In the genomic region with DNA sequence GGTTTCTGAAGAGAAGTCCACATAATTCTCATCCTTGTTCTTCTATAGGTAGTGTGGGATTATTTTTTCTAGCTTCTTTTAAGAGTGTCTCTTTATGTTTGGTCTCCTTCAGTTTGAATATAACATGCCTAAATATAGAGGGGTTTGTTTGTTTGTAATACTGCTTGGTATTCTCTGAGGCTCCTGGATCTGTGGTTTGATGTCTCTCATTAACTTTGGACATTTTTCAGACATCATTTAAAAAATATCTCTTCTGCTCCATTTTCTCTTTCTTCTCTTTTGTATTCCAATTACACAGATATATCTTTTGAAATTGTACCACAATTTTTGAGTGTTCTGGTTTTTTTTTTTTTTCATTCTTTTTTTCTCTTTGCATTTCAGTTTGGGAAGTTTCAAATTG, we compare ENCODE assay signal across 17 cellular contexts.
DNase-seq lines count a peak whose midpoint lies in the region; ATAC-seq and TF ChIP-seq lines count a peak whose summit lies in the region.
"Had no signal": no experiment of that assay in that cellular context is flagged by ENCODE, and none has a peak within 500 bp of the region (broad histone marks: within the 10 kb centered on the region; RNA-seq: fewer than 3 reads in every experiment).

No MANE protein-coding gene starts in this region.

- H3K27ac Mint-ChIP-seq in stimulated activated naive B cell treated with anti-CD40 and anti-IgM and Interleukin-4, amounts not matched to agents 10 μg/mL and 1 μg/mL and 100 μg/mL, for 72 hours: peak overlapping the region; percentile 15
- H3K27ac Mint-ChIP-seq: B cell; CD4-positive, alpha-beta T cell; CD8-positive, alpha-beta T cell had no signal

- H3K18ac ChIP-seq in mesendoderm (ENCODE audit: low read length): no peak overlapping the region

- H3K4me1 Mint-ChIP-seq in stimulated activated naive B cell treated with anti-CD40 and anti-IgM and Interleukin-4, amounts not matched to agents 10 μg/mL and 1 μg/mL and 100 μg/mL, for 72 hours: no peaks in the 10 kb centered on the region
- H3K4me1 Mint-ChIP-seq: B cell had no signal

- H4K5ac ChIP-seq in mesendoderm (ENCODE audit: low read length): no peak overlapping the region

- no peaks in the 10 kb centered on the region; a peak in 2 of 3 replicates for H3K36me3 ChIP-seq in HEK293 (ENCODE audit: control insufficient read depth in 2 of 2, insufficient read depth in 1 of 2, low read length in 2 of 2)
- H3K36me3 ChIP-seq in adipocyte (ENCODE audit: control insufficient read depth, insufficient read depth, low read length, severe bottlenecking): no peaks in the 10 kb centered on the region
- no peaks in the 10 kb centered on the region for H3K36me3 ChIP-seq in mesendoderm (ENCODE audit: control insufficient read depth, insufficient read depth, low read length)

- no peaks in the 10 kb centered on the region for H3K27me3 Mint-ChIP-seq in stimulated activated naive B cell treated with anti-CD40 and anti-IgM and Interleukin-4, amounts not matched to agents 10 μg/mL and 1 μg/mL and 100 μg/mL, for 72 hours

- H3K9me3 Mint-ChIP-seq in stimulated activated naive B cell treated with anti-CD40 and anti-IgM and Interleukin-4, amounts not matched to agents 10 μg/mL and 1 μg/mL and 100 μg/mL, for 72 hours: peaks cover 5 to 6% of the 10 kb centered on the region in 2 donors

- no peak overlapping the region for H3K23ac ChIP-seq in mesendoderm (ENCODE audit: low read length)

- no peak overlapping the region for H3K9ac ChIP-seq in adipocyte (ENCODE audit: low read length)
- H3K9ac ChIP-seq in mesendoderm (ENCODE audit: low read length): no peak overlapping the region
- H3K9ac ChIP-seq: BLaER1 treated with 17β-estradiol and CSF1 and Interleukin-3, amounts not matched to agents 10 nM and 100 nM had no signal

- CTCF ChIA-PET in HEK293 (lab: Yijun Ruan, JAX): interaction anchor here (0.6 to 0.9 kb wide), 2 partner anchors 51 to 218 kb away, joined by 3 to 5 read pairs; no protein-coding TSS in a partner anchor

- DNase-seq in adipocyte (ENCODE audit: low read depth) (no peak), dorsolateral prefrontal cortex (no peak), NOMO-1 treated with dmso at 0.1 percent for 144 hours (lab: John Stamatoyannopoulos, UW; ENCODE audit: unreplicated experiment) (no peak), mesendoderm (no peak)
- no peak for DNase-seq in stimulated activated naive B cell treated with anti-CD40 and anti-IgM and Interleukin-4, amounts not matched to agents 10 μg/mL and 1 μg/mL and 100 μg/mL, for 72 hours
- DNase-seq: 8988T; AML-193; Caco-2; Calu3; CD4-positive, alpha-beta T cell; CD8-positive, alpha-beta T cell; DMS79 treated with DMSO at 0.1 percent for 48 hours; GF-D8 had no signal

- H3K4me2 ChIP-seq in mesendoderm (ENCODE audit: low read length): no peak overlapping the region
- H3K4me2 ChIP-seq: BLaER1 treated with 17β-estradiol and CSF1 and Interleukin-3, amounts not matched to agents 10 nM and 100 nM had no signal

- no peak for TF ChIP-seq CTCF in HEK293 (tag by site-specific recombination; IDR thresholded peaks at IDR 0.05)
- no peak for TF ChIP-seq CTCF in dorsolateral prefrontal cortex (IDR thresholded peaks at IDR 0.05 in 54 of 56, conservative IDR thresholded peaks at IDR 0.05 in 2 of 56; ENCODE audit: low read depth in 1 of 56, partially characterized antibody in 56 of 56)

- H2BK15ac ChIP-seq in mesendoderm (replicated peaks; ENCODE audit: low read depth): no peak overlapping the region

- H2BK5ac ChIP-seq in mesendoderm (ENCODE audit: low read length): no peak overlapping the region

- H3K4me3 ChIP-seq in HEK293 (ENCODE audit: low read depth, low read length) (no peak overlapping the region), adipocyte (ENCODE audit: low read length) (peak overlapping the region; percentile 52), dorsolateral prefrontal cortex (no peak overlapping the region), mesendoderm (ENCODE audit: low read length) (no peak overlapping the region)
- H3K4me3 ChIP-seq: BLaER1 treated with 17β-estradiol and CSF1 and Interleukin-3, amounts not matched to agents 10 nM and 100 nM had no signal

- ATAC-seq in stimulated activated naive B cell treated with anti-CD40 and anti-IgM and Interleukin-4, amounts not matched to agents 10 μg/mL and 1 μg/mL and 100 μg/mL, for 72 hours (replicated peaks): no peak
- ATAC-seq: CD8-positive, alpha-beta T cell had no signal

- POLR2A ChIA-PET in HEK293 (lab: Yijun Ruan, JAX): no interaction called here

- H3K36me3 Mint-ChIP-seq in stimulated activated naive B cell treated with anti-CD40 and anti-IgM and Interleukin-4, amounts not matched to agents 10 μg/mL and 1 μg/mL and 100 μg/mL, for 72 hours: no peaks in the 10 kb centered on the region
- H3K36me3 Mint-ChIP-seq: CD8-positive, alpha-beta T cell had no signal

- no peak overlapping the region for H2AK5ac ChIP-seq in mesendoderm (ENCODE audit: low read length)

- H3K4me1 ChIP-seq in HEK293 (ENCODE audit: control insufficient read depth, insufficient read depth, low read length) (no peaks in the 10 kb centered on the region), adipocyte (ENCODE audit: control insufficient read depth, insufficient read depth, low read length) (peaks cover 28% of the 10 kb centered on the region), mesendoderm (ENCODE audit: control insufficient read depth, low read depth, low read length) (no peaks in the 10 kb centered on the region)
- H3K4me1 ChIP-seq: Caco-2 had no signal

- H3K9me3 ChIP-seq in HEK293 (ENCODE audit: control insufficient read depth, insufficient read depth, low read depth, low read length): no peaks in the 10 kb centered on the region
- peaks cover 16% of the 10 kb centered on the region for H3K9me3 ChIP-seq in adipocyte (ENCODE audit: control insufficient read depth, low read length)
- H3K9me3 ChIP-seq: Caco-2 had no signal

- H3K79me2 ChIP-seq in mesendoderm (ENCODE audit: control insufficient read depth, insufficient read depth, low read length): no peaks in the 10 kb centered on the region

- H4K8ac ChIP-seq in mesendoderm (ENCODE audit: low read depth, low read length): no peak overlapping the region

- H3K4me3 Mint-ChIP-seq in stimulated activated naive B cell treated with anti-CD40 and anti-IgM and Interleukin-4, amounts not matched to agents 10 μg/mL and 1 μg/mL and 100 μg/mL, for 72 hours: no peak overlapping the region
- H3K4me3 Mint-ChIP-seq: B cell; CD4-positive, alpha-beta T cell; CD8-positive, alpha-beta T cell had no signal

- H3K56ac ChIP-seq in mesendoderm (ENCODE audit: low read length): no peak overlapping the region

- intact Hi-C loops in dorsolateral prefrontal cortex (cut with DNase I): no loop called here

- H3K27me3 ChIP-seq in adipocyte (replicated peaks; ENCODE audit: control insufficient read depth, insufficient read depth, low read length) (no peaks in the 10 kb centered on the region), dorsolateral prefrontal cortex (no peaks in the 10 kb centered on the region), mesendoderm (ENCODE audit: insufficient read depth, low read length, poor library complexity) (no peaks in the 10 kb centered on the region)
- H3K27me3 ChIP-seq: BLaER1 treated with 17β-estradiol and CSF1 and Interleukin-3, amounts not matched to agents 10 nM and 100 nM had no signal

- no peak overlapping the region for H2BK120ac ChIP-seq in mesendoderm (ENCODE audit: low read depth, low read length)

- H3K79me1 ChIP-seq in mesendoderm (ENCODE audit: low read length): no peaks in the 10 kb centered on the region

- H3K27ac ChIP-seq in HEK293 (ENCODE audit: extremely low read depth, low read depth, low read length) (no peak overlapping the region), dorsolateral prefrontal cortex (no peak overlapping the region), mesendoderm (ENCODE audit: low read depth, low read length) (no peak overlapping the region)
- H3K27ac ChIP-seq: BLaER1 treated with 17β-estradiol and CSF1 and Interleukin-3, amounts not matched to agents 10 nM and 100 nM; C4-2B had no signal

- H3K4ac ChIP-seq in mesendoderm (ENCODE audit: low read depth, low read length): no peak overlapping the region

TF ChIP-seq in HEK293, 187 proteins besides CTCF, POLR2A, EP300 and RAD21:
- TF ChIP-seq ZFP41 (tag by site-specific recombination; IDR thresholded peaks at IDR 0.05; ENCODE audit: borderline replicate concordance): no peak
- TF ChIP-seq ZNF558 (tag by site-specific recombination; IDR thresholded peaks at IDR 0.05): peak; percentile 98
